ENCODE assay signal across 1 cellular context in the genomic region with DNA sequence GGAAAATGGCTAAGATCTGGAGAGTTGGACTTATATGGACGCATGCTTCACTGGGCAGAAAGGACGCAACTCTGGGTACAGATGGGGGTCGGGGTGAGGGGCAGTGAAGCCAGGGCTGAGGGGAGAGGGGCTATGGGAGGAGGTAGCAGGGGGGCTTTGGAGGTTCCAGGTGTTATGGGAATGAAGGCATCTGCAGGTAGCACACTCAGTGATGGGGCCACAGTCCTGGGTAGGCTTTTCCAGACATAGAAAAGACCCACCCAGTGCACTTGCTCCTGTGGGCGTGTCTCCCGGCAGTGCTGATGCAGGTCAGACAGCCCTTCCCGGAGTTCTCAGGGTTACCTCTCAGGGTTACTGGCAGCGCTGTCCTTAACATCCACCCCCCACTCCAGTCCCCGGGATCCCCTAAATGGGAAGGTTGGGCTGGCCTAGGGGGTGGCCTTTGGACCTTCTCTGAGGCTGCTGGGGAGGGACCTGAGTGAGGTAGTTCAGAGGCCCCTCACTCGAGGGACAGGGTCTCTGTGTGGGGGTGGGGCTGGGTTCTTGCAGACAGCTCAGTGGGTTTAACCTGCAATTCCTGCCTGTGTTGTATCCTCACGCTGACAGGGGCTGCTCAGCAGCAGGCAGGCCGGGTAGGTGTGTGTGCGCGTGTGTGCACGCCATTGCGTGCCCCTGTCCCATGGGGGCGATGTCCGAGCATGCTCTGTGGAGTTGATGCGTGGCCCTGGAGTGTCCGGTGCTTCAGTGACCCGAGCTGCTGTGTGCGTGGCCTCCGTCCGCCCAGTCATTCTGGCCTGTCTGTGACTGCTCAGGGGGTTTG.
TF ChIP-seq lines count a peak whose summit lies in the region.

No MANE protein-coding gene starts in this region.

TF ChIP-seq in GM23338, 12 proteins besides CTCF, POLR2A, EP300 and RAD21 (continued from another document):
- TF ChIP-seq, protein P1, sequence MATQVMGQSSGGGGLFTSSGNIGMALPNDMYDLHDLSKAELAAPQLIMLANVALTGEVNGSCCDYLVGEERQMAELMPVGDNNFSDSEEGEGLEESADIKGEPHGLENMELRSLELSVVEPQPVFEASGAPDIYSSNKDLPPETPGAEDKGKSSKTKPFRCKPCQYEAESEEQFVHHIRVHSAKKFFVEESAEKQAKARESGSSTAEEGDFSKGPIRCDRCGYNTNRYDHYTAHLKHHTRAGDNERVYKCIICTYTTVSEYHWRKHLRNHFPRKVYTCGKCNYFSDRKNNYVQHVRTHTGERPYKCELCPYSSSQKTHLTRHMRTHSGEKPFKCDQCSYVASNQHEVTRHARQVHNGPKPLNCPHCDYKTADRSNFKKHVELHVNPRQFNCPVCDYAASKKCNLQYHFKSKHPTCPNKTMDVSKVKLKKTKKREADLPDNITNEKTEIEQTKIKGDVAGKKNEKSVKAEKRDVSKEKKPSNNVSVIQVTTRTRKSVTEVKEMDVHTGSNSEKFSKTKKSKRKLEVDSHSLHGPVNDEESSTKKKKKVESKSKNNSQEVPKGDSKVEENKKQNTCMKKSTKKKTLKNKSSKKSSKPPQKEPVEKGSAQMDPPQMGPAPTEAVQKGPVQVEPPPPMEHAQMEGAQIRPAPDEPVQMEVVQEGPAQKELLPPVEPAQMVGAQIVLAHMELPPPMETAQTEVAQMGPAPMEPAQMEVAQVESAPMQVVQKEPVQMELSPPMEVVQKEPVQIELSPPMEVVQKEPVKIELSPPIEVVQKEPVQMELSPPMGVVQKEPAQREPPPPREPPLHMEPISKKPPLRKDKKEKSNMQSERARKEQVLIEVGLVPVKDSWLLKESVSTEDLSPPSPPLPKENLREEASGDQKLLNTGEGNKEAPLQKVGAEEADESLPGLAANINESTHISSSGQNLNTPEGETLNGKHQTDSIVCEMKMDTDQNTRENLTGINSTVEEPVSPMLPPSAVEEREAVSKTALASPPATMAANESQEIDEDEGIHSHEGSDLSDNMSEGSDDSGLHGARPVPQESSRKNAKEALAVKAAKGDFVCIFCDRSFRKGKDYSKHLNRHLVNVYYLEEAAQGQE (IDR thresholded peaks at IDR 0.05; ENCODE audit: unreplicated experiment), result no peak
- TF ChIP-seq JUNB (IDR thresholded peaks at IDR 0.05; ENCODE audit: unreplicated experiment) (no peak), STAT1 (IDR thresholded peaks at IDR 0.05; ENCODE audit: unreplicated experiment) (no peak), EZH2phosphoT487 (IDR thresholded peaks at IDR 0.05; ENCODE audit: unreplicated experiment) (no peak), ZNF114 (CRISPR knock-in tag; IDR thresholded peaks at IDR 0.05) (no peak)
- TF ChIP-seq, protein P2, sequence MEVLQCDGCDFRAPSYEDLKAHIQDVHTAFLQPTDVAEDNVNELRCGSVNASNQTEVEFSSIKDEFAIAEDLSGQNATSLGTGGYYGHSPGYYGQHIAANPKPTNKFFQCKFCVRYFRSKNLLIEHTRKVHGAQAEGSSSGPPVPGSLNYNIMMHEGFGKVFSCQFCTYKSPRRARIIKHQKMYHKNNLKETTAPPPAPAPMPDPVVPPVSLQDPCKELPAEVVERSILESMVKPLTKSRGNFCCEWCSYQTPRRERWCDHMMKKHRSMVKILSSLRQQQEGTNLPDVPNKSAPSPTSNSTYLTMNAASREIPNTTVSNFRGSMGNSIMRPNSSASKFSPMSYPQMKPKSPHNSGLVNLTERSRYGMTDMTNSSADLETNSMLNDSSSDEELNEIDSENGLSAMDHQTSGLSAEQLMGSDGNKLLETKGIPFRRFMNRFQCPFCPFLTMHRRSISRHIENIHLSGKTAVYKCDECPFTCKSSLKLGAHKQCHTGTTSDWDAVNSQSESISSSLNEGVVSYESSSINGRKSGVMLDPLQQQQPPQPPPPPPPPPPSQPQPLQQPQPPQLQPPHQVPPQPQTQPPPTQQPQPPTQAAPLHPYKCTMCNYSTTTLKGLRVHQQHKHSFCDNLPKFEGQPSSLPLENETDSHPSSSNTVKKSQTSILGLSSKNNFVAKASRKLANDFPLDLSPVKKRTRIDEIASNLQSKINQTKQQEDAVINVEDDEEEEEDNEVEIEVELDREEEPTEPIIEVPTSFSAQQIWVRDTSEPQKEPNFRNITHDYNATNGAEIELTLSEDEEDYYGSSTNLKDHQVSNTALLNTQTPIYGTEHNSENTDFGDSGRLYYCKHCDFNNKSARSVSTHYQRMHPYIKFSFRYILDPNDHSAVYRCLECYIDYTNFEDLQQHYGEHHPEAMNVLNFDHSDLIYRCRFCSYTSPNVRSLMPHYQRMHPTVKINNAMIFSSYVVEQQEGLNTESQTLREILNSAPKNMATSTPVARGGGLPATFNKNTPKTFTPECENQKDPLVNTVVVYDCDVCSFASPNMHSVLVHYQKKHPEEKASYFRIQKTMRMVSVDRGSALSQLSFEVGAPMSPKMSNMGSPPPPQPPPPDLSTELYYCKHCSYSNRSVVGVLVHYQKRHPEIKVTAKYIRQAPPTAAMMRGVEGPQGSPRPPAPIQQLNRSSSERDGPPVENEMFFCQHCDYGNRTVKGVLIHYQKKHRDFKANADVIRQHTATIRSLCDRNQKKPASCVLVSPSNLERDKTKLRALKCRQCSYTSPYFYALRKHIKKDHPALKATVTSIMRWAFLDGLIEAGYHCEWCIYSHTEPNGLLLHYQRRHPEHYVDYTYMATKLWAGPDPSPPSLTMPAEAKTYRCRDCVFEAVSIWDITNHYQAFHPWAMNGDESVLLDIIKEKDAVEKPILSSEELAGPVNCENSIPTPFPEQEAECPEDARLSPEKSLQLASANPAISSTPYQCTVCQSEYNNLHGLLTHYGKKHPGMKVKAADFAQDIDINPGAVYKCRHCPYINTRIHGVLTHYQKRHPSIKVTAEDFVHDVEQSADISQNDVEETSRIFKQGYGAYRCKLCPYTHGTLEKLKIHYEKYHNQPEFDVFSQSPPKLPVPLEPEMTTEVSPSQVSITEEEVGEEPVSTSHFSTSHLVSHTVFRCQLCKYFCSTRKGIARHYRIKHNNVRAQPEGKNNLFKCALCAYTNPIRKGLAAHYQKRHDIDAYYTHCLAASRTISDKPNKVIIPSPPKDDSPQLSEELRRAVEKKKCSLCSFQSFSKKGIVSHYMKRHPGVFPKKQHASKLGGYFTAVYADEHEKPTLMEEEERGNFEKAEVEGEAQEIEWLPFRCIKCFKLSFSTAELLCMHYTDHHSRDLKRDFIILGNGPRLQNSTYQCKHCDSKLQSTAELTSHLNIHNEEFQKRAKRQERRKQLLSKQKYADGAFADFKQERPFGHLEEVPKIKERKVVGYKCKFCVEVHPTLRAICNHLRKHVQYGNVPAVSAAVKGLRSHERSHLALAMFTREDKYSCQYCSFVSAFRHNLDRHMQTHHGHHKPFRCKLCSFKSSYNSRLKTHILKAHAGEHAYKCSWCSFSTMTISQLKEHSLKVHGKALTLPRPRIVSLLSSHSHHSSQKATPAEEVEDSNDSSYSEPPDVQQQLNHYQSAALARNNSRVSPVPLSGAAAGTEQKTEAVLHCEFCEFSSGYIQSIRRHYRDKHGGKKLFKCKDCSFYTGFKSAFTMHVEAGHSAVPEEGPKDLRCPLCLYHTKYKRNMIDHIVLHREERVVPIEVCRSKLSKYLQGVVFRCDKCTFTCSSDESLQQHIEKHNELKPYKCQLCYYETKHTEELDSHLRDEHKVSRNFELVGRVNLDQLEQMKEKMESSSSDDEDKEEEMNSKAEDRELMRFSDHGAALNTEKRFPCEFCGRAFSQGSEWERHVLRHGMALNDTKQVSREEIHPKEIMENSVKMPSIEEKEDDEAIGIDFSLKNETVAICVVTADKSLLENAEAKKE (CRISPR knock-in tag; IDR thresholded peaks at IDR 0.05), result no peak
- TF ChIP-seq, protein P3, sequence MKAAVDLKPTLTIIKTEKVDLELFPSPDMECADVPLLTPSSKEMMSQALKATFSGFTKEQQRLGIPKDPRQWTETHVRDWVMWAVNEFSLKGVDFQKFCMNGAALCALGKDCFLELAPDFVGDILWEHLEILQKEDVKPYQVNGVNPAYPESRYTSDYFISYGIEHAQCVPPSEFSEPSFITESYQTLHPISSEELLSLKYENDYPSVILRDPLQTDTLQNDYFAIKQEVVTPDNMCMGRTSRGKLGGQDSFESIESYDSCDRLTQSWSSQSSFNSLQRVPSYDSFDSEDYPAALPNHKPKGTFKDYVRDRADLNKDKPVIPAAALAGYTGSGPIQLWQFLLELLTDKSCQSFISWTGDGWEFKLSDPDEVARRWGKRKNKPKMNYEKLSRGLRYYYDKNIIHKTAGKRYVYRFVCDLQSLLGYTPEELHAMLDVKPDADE (IDR thresholded peaks at IDR 0.05), result no peak
